31 cellular contexts compared by ENCODE assay signal in the genomic region with DNA sequence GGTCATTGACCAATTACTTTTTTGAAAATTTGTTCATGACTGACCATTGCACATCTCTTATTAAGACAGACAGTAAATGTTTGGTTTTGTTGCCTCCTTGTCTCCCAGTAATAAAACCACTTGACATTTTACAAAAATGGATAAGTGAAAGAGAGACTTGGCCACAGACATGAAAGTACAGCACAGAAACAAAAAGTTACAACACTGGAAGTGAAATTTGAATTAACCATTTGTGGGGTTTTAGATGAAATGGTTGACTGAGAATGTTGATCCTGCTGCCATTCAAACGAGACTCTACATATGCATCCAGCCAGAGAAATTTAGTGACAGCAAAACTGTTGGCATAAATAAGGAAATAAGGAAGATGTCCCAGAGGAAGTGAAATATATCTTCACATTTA.
A peak's percentile ranks its signal among the peaks of the same experiment; 100 is the strongest.
DNase-seq lines count a peak whose midpoint lies in the region; ATAC-seq, FAIRE-seq and TF ChIP-seq lines count a peak whose summit lies in the region.
"Had no signal": no experiment of that assay in that cellular context is flagged by ENCODE, and none has a peak within 500 bp of the region (broad histone marks: within the 10 kb centered on the region; RNA-seq: fewer than 3 reads in every experiment).

No MANE protein-coding gene starts in this region.

- no peaks in the 10 kb centered on the region for H3K27me3 ChIP-seq in GM12878 (replicated peaks in 1 of 2; ENCODE audit: control insufficient read depth in 2 of 2, insufficient read depth in 2 of 2, low read length in 1 of 2)
- no peaks in the 10 kb centered on the region for H3K27me3 ChIP-seq in psoas muscle (ENCODE audit: insufficient read depth in 3 of 3, low read length in 2 of 3)
- H3K27me3 ChIP-seq: gastroesophageal sphincter, hepatocyte, MG63, sigmoid colon, vagina had no signal

- no peaks in the 10 kb centered on the region for H4K20me1 ChIP-seq in GM12878 (ENCODE audit: control insufficient read depth, insufficient read depth)

- 0% methylated on average over 1 of the region's 1 CpG for WGBS in GM12878 (ENCODE audit: insufficient coverage, insufficient replicate concordance, low lambda C conversion rate, missing lambda C conversion rate)
- WGBS in psoas muscle, 3 donors, result 94 to 100% (median 97%) methylated on average over 1 of the region's 1 CpG

- no peak for TF ChIP-seq POLR2A in GM12878 (IDR thresholded peaks at IDR 0.05; ENCODE audit: low read depth, low read length)
- no peak for TF ChIP-seq POLR2A in GM18505 (IDR thresholded peaks at IDR 0.05; ENCODE audit: borderline replicate concordance, extremely low read depth, insufficient read depth, insufficient read length)

- in situ Hi-C loops in GM12878 (cut with MboI), result no loop called here

- peak; percentile 59 for FAIRE-seq in GM12878 (lab: Jason Lieb, UNC)
- FAIRE-seq: endothelial cell of umbilical vein had no signal

- H3K4me3 ChIP-seq in GM12878, result no peak overlapping the region
- H3K4me3 ChIP-seq in psoas muscle, result no peak overlapping the region
- H3K4me3 ChIP-seq: gastroesophageal sphincter, hepatocyte, MG63, sigmoid colon, thoracic aorta, vagina had no signal

- RAD21 ChIA-PET in GM12878 (lab: Charles Lee; ENCODE audit: unreplicated experiment), result no interaction called here

- no peak overlapping the region for H3K9ac ChIP-seq in GM12878 (ENCODE audit: control insufficient read depth, insufficient read depth, low read length)

- TF ChIP-seq CTCF in GM12878 (IDR thresholded peaks at IDR 0.05 in 2 of 3, conservative IDR thresholded peaks at IDR 0.05 in 1 of 3; ENCODE audit: control insufficient read depth in 2 of 3, extremely low read depth in 1 of 3, insufficient read depth in 1 of 3, low read depth in 3 of 3, low read length in 3 of 3), result no peak
- no peak for TF ChIP-seq CTCF in psoas muscle (IDR thresholded peaks at IDR 0.05)

- H3K9me3 ChIP-seq in GM12878 (replicated peaks; ENCODE audit: control insufficient read depth, insufficient read depth, low read length) (no peaks in the 10 kb centered on the region; the same call in 2 of the 3 replicates), psoas muscle (no peaks in the 10 kb centered on the region)
- H3K9me3 ChIP-seq: gastroesophageal sphincter, MG63, sigmoid colon, thoracic aorta, vagina had no signal

- no peak for TF ChIP-seq RAD21 in GM12878 (IDR thresholded peaks at IDR 0.05; ENCODE audit: insufficient read depth, low read depth, low read length)

- ATAC-seq in GM18870 (IDR thresholded peaks at IDR 0.05; ENCODE audit: unreplicated experiment) (peak; percentile 49), GM21447 (IDR thresholded peaks at IDR 0.05; ENCODE audit: unreplicated experiment) (peak; percentile 46), HG02981 (IDR thresholded peaks at IDR 0.05; ENCODE audit: unreplicated experiment) (peak; percentile 59), GM12878 (peak; percentile 61), GM18505 (IDR thresholded peaks at IDR 0.05; ENCODE audit: unreplicated experiment) (no peak), psoas muscle (no peak)
- ATAC-seq: gastroesophageal sphincter had no signal

- H3K4me1 ChIP-seq in GM12878 (ENCODE audit: control insufficient read depth, insufficient read depth, low read length), result peaks cover 7% of the 10 kb centered on the region; the same call in 1 of the 2 replicates
- no peaks in the 10 kb centered on the region for H3K4me1 ChIP-seq in psoas muscle
- H3K4me1 ChIP-seq: gastroesophageal sphincter, sigmoid colon, vagina had no signal

- no peak overlapping the region for H3K4me2 ChIP-seq in GM12878 (ENCODE audit: control insufficient read depth, insufficient read depth)
- H3K4me2 ChIP-seq: hepatocyte had no signal

- SMC1A ChIA-PET in GM12878 (lab: Charles Lee; ENCODE audit: uncharacterized antibody, unreplicated experiment), result interaction anchor here (1.0 kb wide), 1 partner anchor 45 kb away, joined by 3 read pairs; no protein-coding TSS in a partner anchor

- no peak for TF ChIP-seq EP300 in GM12878 (IDR thresholded peaks at IDR 0.05; ENCODE audit: borderline replicate concordance in 1 of 2, control insufficient read depth in 1 of 2, low read depth in 2 of 2, low read length in 2 of 2)

- H3K79me2 ChIP-seq in GM12878 (ENCODE audit: control insufficient read depth, insufficient read depth, low read length), result no peaks in the 10 kb centered on the region
- H3K79me2 ChIP-seq: hepatocyte had no signal

- no TSS peak for BruUV-seq in GM12878 (replicated peaks; lab: Mats Ljungman, UMichigan)

- DNase-seq in GM12878 (ENCODE audit: low read depth, low spot score) (no peak), HuH-7 (ENCODE audit: low spot score) (no peak), NCI-H1694 (lab: John Stamatoyannopoulos, UW) (no peak), psoas muscle (no peak)
- DNase-seq: activated CD4-positive, alpha-beta T cell treated with anti-CD3 and anti-CD28 coated beads, Interleukin-2, amount 50 U/mL, for 4 hours; activated naive CD4-positive, alpha-beta T cell treated with anti-CD3 and anti-CD28 coated beads for 36 hours; amygdala; C1 segment of cervical spinal cord; COR-L47; DMS79 treated with DMSO at 0.1 percent for 48 hours; GF-D8; H9; immature natural killer cell; KBM-7; mesenchymal stem cell; MG63; NCI-H2081; NCI-H226; NCI-H774; RPMI8226; sigmoid colon; stimulated activated naive CD4-positive, alpha-beta T cell treated with Interleukin-2 at 50 U/mL for 16 hours had no signal

- POLR2A ChIA-PET in GM12878 (lab: Charles Lee), result no interaction called here

- intact Hi-C loops in GM12878 (cut with micrococcal nuclease; ENCODE audit: unreplicated experiment), result no loop called here
- intact Hi-C loops in psoas muscle (cut with DNase I), result no loop called here

- H3K36me3 ChIP-seq in GM12878 (ENCODE audit: control insufficient read depth in 2 of 2, insufficient read depth in 2 of 2, low read length in 1 of 2) (no peaks in the 10 kb centered on the region; a peak in 1 of 4 replicates), psoas muscle (ENCODE audit: insufficient read depth in 1 of 2, low read depth in 1 of 2) (no peaks in the 10 kb centered on the region)
- H3K36me3 ChIP-seq: gastroesophageal sphincter, sigmoid colon, thoracic aorta, vagina had no signal

- CTCF ChIA-PET in GM12878 (lab: Yijun Ruan, JAX), result no interaction called here

- no peak overlapping the region for H3K27ac ChIP-seq in GM12878 (ENCODE audit: control insufficient read depth, insufficient read depth)
- no peak overlapping the region for H3K27ac ChIP-seq in psoas muscle
- H3K27ac ChIP-seq: gastroesophageal sphincter, hepatocyte, sigmoid colon, thoracic aorta, vagina had no signal

- H2AFZ ChIP-seq in GM12878 (ENCODE audit: control insufficient read depth, low read depth, low read length), result no peak overlapping the region
- H2AFZ ChIP-seq: hepatocyte had no signal

TF ChIP-seq in GM12878, 131 proteins besides CTCF, POLR2A, EP300 and RAD21:
- TF ChIP-seq TCF7 (IDR thresholded peaks at IDR 0.05; ENCODE audit: borderline replicate concordance), result no peak
- TF ChIP-seq, protein P1, sequence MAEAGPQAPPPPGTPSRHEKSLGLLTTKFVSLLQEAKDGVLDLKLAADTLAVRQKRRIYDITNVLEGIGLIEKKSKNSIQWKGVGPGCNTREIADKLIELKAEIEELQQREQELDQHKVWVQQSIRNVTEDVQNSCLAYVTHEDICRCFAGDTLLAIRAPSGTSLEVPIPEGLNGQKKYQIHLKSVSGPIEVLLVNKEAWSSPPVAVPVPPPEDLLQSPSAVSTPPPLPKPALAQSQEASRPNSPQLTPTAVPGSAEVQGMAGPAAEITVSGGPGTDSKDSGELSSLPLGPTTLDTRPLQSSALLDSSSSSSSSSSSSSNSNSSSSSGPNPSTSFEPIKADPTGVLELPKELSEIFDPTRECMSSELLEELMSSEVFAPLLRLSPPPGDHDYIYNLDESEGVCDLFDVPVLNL (IDR thresholded peaks at IDR 0.05; ENCODE audit: low read depth, low read length), result no peak
- no peak for TF ChIP-seq NRF1 (conservative IDR thresholded peaks at IDR 0.05; ENCODE audit: low read depth, low read length)
- TF ChIP-seq, protein P2, sequence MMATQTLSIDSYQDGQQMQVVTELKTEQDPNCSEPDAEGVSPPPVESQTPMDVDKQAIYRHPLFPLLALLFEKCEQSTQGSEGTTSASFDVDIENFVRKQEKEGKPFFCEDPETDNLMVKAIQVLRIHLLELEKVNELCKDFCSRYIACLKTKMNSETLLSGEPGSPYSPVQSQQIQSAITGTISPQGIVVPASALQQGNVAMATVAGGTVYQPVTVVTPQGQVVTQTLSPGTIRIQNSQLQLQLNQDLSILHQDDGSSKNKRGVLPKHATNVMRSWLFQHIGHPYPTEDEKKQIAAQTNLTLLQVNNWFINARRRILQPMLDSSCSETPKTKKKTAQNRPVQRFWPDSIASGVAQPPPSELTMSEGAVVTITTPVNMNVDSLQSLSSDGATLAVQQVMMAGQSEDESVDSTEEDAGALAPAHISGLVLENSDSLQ (IDR thresholded peaks at IDR 0.05), result peak; percentile 29; the same call in 1 of the 2 replicates
- TF ChIP-seq WRNIP1 (IDR thresholded peaks at IDR 0.05; ENCODE audit: borderline replicate concordance, low read depth, low read length), result no peak
- TF ChIP-seq ZNF622 (IDR thresholded peaks at IDR 0.05), result no peak
- TF ChIP-seq TAF1 (IDR thresholded peaks at IDR 0.05; ENCODE audit: borderline replicate concordance, low read depth, low read length), result no peak
- no peak for TF ChIP-seq STAT1 (conservative IDR thresholded peaks at IDR 0.05)

Comparison
In these comparisons a context has a peak if more than half of its experiments do, and no peak if none do; other contexts are left out.
1. ATAC-seq: peak in GM18870 (single experiment), GM21447 (single experiment), HG02981 (single experiment) and GM12878 (single experiment); none in GM18505 (single experiment) and psoas muscle (0 of 4).